In the genomic region with DNA sequence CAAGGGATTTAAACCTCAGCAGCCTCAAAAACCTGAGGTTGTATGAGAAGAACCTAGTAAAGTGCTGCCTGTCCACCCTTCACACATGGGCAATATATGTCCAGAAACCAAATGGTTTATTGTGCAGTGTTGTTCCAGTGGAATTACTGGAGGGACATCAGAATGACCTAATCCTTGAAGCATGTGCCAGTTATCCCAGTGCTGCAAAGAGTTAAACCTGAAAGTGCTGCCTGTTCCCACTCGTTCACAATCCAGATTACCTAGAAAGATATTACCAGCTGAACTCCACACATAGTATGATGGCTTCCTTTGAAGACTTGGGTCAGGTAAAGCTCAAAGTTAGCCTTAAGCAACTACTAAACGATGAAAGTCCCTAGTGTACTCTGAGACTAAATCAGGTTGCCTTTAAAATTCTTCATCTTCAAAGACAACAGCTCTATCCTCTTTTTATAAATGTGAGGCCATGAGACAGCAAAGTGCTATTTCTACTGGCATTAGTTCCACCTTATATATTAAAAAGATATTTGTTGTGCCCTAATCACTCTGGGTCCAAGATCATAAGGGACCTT, we compare ENCODE assay signal across 1 cellular context.
TF ChIP-seq lines count a peak whose summit lies in the region.

No MANE protein-coding gene starts in this region.

TF ChIP-seq in HCT116, 20 proteins besides CTCF, POLR2A, EP300 and RAD21 (continued from another document):
- no peak for TF ChIP-seq SP1 (IDR thresholded peaks at IDR 0.05; ENCODE audit: low read depth)
- no peak for TF ChIP-seq POLR2AphosphoS5 (IDR thresholded peaks at IDR 0.05; ENCODE audit: low read depth, low read length)
- peak; percentile 51 for TF ChIP-seq FOSL1 (IDR thresholded peaks at IDR 0.05; ENCODE audit: low read depth)
- 0 out of 2 replicates have a peak, but pooled peaks have one; percentile 13 for TF ChIP-seq EGR1 (IDR thresholded peaks at IDR 0.05; ENCODE audit: low read depth)
- TF ChIP-seq CEBPB (IDR thresholded peaks at IDR 0.05; ENCODE audit: low read depth): no peak; the same call in none of the 2 replicates
- peak; percentile 15; the same call in 1 of the 2 replicates for TF ChIP-seq SIN3A (IDR thresholded peaks at IDR 0.05; ENCODE audit: low read depth)
- TF ChIP-seq CBX3 (IDR thresholded peaks at IDR 0.05; ENCODE audit: low read depth): no peak
- peak; percentile 46; the same call in 1 of the 2 replicates for TF ChIP-seq JUND (IDR thresholded peaks at IDR 0.05)
- no peak for TF ChIP-seq EZH2 (IDR thresholded peaks at IDR 0.05)
